ENCODE assay signal across 28 cellular contexts in the genomic region with DNA sequence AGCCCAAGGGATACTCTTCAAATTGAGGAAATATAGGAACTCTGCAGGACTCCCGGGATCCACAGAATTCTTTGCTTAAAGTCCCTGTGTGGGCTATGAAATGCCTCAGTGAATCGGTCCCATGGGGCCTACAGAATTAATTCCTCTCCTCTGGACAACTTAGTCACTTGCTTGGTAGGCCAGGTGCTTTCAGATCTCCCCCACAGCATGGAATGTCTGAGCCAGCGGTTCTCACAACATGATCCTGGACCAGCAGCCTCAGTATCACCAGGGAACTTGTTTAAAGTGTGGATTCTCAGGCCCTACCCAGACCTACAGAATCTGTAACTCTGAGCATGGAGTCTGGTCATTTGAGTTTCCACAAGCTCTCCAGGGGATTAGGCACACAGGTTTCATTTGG. TPM values are rescaled to one million over a fixed set of nuclear protein-coding genes. Genes with fewer than 3 reads are reported as not detected.
A peak's percentile ranks its signal among the peaks of the same experiment; 100 is the strongest.
DNase-seq lines count a peak whose midpoint lies in the region; ATAC-seq, FAIRE-seq and TF ChIP-seq lines count a peak whose summit lies in the region.
"Had no signal": no experiment of that assay in that cellular context is flagged by ENCODE, and none has a peak within 500 bp of the region (broad histone marks: within the 10 kb centered on the region; RNA-seq: fewer than 3 reads in every experiment).

No MANE protein-coding gene starts in this region.

- no peak overlapping the region for H3K14ac ChIP-seq in H1 (ENCODE audit: insufficient read length)

- H3K4me1 ChIP-seq in H1 (replicated peaks in 1 of 4; ENCODE audit: control insufficient read depth in 3 of 4, insufficient read depth in 4 of 4, low read length in 3 of 4) (peaks cover 3 to 9% (median 4%) of the 10 kb centered on the region in 4 experiments), subcutaneous abdominal adipose tissue (ENCODE audit: control insufficient read depth in 5 of 5, insufficient read depth in 5 of 5, low read length in 5 of 5) (peaks cover 5 to 49% (median 29%) of the 10 kb centered on the region in 5 donors), left lung (peaks cover 0 to 3% of the 10 kb centered on the region in 2 donors)
- H3K4me1 ChIP-seq: Peyer's patch had no signal

- no peak overlapping the region for H3K9ac ChIP-seq in H1 (replicated peaks in 1 of 4; ENCODE audit: extremely low read depth in 1 of 4, low read depth in 3 of 4, low read length in 3 of 4)
- no peak overlapping the region for H3K9ac ChIP-seq in subcutaneous abdominal adipose tissue (ENCODE audit: low read length in 5 of 5)

- H2BK5ac ChIP-seq in H1 (ENCODE audit: low read depth, low read length), result no peak overlapping the region

- no peak overlapping the region for H4K8ac ChIP-seq in H1 (ENCODE audit: extremely low read depth, insufficient read depth, low read length)

- POLR2A ChIA-PET in H1 (lab: Charles Lee; ENCODE audit: partially characterized antibody), result interaction anchor here (1.2 to 1.7 kb wide), 2 partner anchors 13 to 17 kb away, joined by 3 to 5 read pairs; no protein-coding TSS in a partner anchor

- no peak overlapping the region for H3K4me3 ChIP-seq in H1 (ENCODE audit: extremely low read depth in 1 of 4, insufficient read depth in 2 of 4, low read depth in 3 of 4, low read length in 4 of 4)
- no peak overlapping the region for H3K4me3 ChIP-seq in subcutaneous abdominal adipose tissue (ENCODE audit: low read depth in 1 of 5, low read length in 5 of 5)
- H3K4me3 ChIP-seq in left lung, result no peak overlapping the region
- H3K4me3 ChIP-seq: K562, Peyer's patch, SK-N-MC, testis had no signal

- intact Hi-C loops in left lung (cut with DNase I), result no loop called here

- peaks cover 0 to 5% (median 0%) of the 10 kb centered on the region in 4 experiments; a peak in 1 of 8 replicates for H3K36me3 ChIP-seq in H1 (ENCODE audit: control insufficient read depth in 2 of 4, insufficient read depth in 4 of 4, low read length in 3 of 4)
- peaks cover 13 to 29% (median 26%) of the 10 kb centered on the region in 5 donors for H3K36me3 ChIP-seq in subcutaneous abdominal adipose tissue (ENCODE audit: control insufficient read depth in 5 of 5, insufficient read depth in 5 of 5, low read length in 5 of 5)
- H3K36me3 ChIP-seq in left lung, result peaks cover 0 to 4% of the 10 kb centered on the region in 2 donors
- H3K36me3 ChIP-seq: Peyer's patch had no signal

- H3K27ac Mint-ChIP-seq in mesothelial cell of epicardium, result peak overlapping the region; percentile 82
- H3K27ac Mint-ChIP-seq: CD14-positive monocyte; memory B cell; naive thymus-derived CD4-positive, alpha-beta T cell; stimulated activated naive B cell treated with anti-CD40 and anti-IgM and Interleukin-4, amounts not matched to agents 10 μg/mL and 1 μg/mL and 100 μg/mL, for 72 hours; T-helper 1 cell treated with Interleukin-12 subunit alpha and Interleukin-12 subunit beta and Interleukin-4 antibody, amounts not matched to agents 30 μg/mL and 1 μg/mL, for 36 hours had no signal

- no peak overlapping the region for H3K27ac ChIP-seq in H1 (ENCODE audit: low read depth, low read length)
- peak overlapping the region; percentile 25 for H3K27ac ChIP-seq in subcutaneous abdominal adipose tissue (ENCODE audit: low read depth, low read length)
- H3K27ac ChIP-seq in left lung, result no peak overlapping the region
- H3K27ac ChIP-seq: SK-N-MC, testis had no signal

- H2BK20ac ChIP-seq in H1 (ENCODE audit: low read length), result no peak overlapping the region

- no peak for TF ChIP-seq POLR2A in H1 (IDR thresholded peaks at IDR 0.05; ENCODE audit: control extremely low read depth in 1 of 2, low read depth in 2 of 2, low read length in 2 of 2)

- H2BK15ac ChIP-seq in H1 (ENCODE audit: low read length), result no peak overlapping the region

- H3K27me3 Mint-ChIP-seq in mesothelial cell of epicardium (ENCODE audit: low read depth), result no peaks in the 10 kb centered on the region
- H3K27me3 Mint-ChIP-seq: stimulated activated naive B cell treated with anti-CD40 and anti-IgM and Interleukin-4, amounts not matched to agents 10 μg/mL and 1 μg/mL and 100 μg/mL, for 72 hours had no signal

- no peak for TF ChIP-seq RAD21 in Ishikawa (IDR thresholded peaks at IDR 0.05; ENCODE audit: low read depth)
- no peak for TF ChIP-seq RAD21 in H1 (IDR thresholded peaks at IDR 0.05 in 1 of 2, conservative IDR thresholded peaks at IDR 0.05 in 1 of 2; ENCODE audit: low read depth in 2 of 2, low read length in 2 of 2)

- H4K5ac ChIP-seq in H1 (ENCODE audit: insufficient read length, low read depth, low read length), result no peak overlapping the region

- no peak overlapping the region for H3K4ac ChIP-seq in H1 (replicated peaks; ENCODE audit: insufficient read length, low read depth, low read length)

- H2BK120ac ChIP-seq in H1 (replicated peaks; ENCODE audit: low read depth, low read length), result no peak overlapping the region

- peaks cover 9 to 10% of the 10 kb centered on the region in 2 experiments; a peak in 2 of 4 replicates for H3K9me3 ChIP-seq in H1 (ENCODE audit: insufficient read depth in 2 of 2, low read depth in 1 of 2, low read length in 1 of 2)
- peaks cover 0 to 12% (median 8%) of the 10 kb centered on the region in 5 donors for H3K9me3 ChIP-seq in subcutaneous abdominal adipose tissue (ENCODE audit: control insufficient read depth in 5 of 5, low read length in 5 of 5)
- peaks cover 0 to 11% of the 10 kb centered on the region in 2 donors for H3K9me3 ChIP-seq in left lung
- H3K9me3 ChIP-seq: Peyer's patch, testis had no signal

- no peak overlapping the region for H2AFZ ChIP-seq in H1 (ENCODE audit: low read length)

- H2BK12ac ChIP-seq in H1 (ENCODE audit: low read depth, low read length), result peak overlapping the region; percentile 41; the same call in 1 of the 2 replicates

- H3K79me2 ChIP-seq in H1 (ENCODE audit: control insufficient read depth in 1 of 2, insufficient read depth in 2 of 2, low read length in 2 of 2), result no peaks in the 10 kb centered on the region

- H4K20me1 ChIP-seq in H1 (replicated peaks in 1 of 2; ENCODE audit: control insufficient read depth in 1 of 2, insufficient read depth in 2 of 2, low read length in 2 of 2), result peaks cover 0 to 1% of the 10 kb centered on the region in 2 experiments

- no peak overlapping the region for H2AK5ac ChIP-seq in H1 (ENCODE audit: low read depth, low read length)

- H3K23me2 ChIP-seq in H1 (ENCODE audit: low read depth, low read length), result no peaks in the 10 kb centered on the region; the same call in 1 of the 2 replicates

- peaks cover 10% of the 10 kb centered on the region for H3K9me3 Mint-ChIP-seq in mesothelial cell of epicardium
- H3K9me3 Mint-ChIP-seq: memory B cell; T-helper 1 cell treated with Interleukin-12 subunit alpha and Interleukin-12 subunit beta and Interleukin-4 antibody, amounts not matched to agents 30 μg/mL and 1 μg/mL, for 36 hours had no signal

- no peak overlapping the region for H4K91ac ChIP-seq in H1 (replicated peaks; ENCODE audit: insufficient read length, low read length)

- DNase-seq in H1 (ENCODE audit: low read depth in 1 of 2, low spot score in 2 of 2) (no peak), mesothelial cell of epicardium (ENCODE audit: low spot score in 2 of 2, unreplicated experiment in 2 of 2) (no peak), left lung (no peak), cerebellum (ENCODE audit: low spot score) (no peak), Ammon's horn (ENCODE audit: low spot score) (no peak)
- DNase-seq: activated CD4-positive, alpha-beta T cell treated with anti-CD3 and anti-CD28 coated beads for 4 hours; activated CD8-positive, alpha-beta memory T cell treated with anti-CD3 and anti-CD28 coated beads for 24 hours; activated T-cell treated with anti-CD3 and anti-CD28 coated beads, Interleukin-2, amount 50 U/mL, for 1 hour; cortex of kidney; HCEC 1CT; MM.1S; naive thymus-derived CD4-positive, alpha-beta T cell; NCI-H1436 treated with DMSO at 0.1 percent for 48 hours; NCI-H524 treated with DMSO at 0.1 percent for 48 hours; Peyer's patch; stimulated activated CD4-positive, alpha-beta T cell treated with anti-CD3 and anti-CD28 coated beads, Interleukin-4, amount 100 ng/mL, for 24 hours; stimulated activated naive B cell treated with anti-CD40 and anti-IgM and Interleukin-4, amounts not matched to agents 10 μg/mL and 1 μg/mL and 100 μg/mL, for 72 hours; testis had no signal

- ATAC-seq in left lung, result no peak
- ATAC-seq in HG02870 (IDR thresholded peaks at IDR 0.05; ENCODE audit: unreplicated experiment), result no peak
- ATAC-seq: K562; naive thymus-derived CD4-positive, alpha-beta T cell; stimulated activated naive B cell treated with anti-CD40 and anti-IgM and Interleukin-4, amounts not matched to agents 10 μg/mL and 1 μg/mL and 100 μg/mL, for 72 hours had no signal

- H3K56ac ChIP-seq in H1 (replicated peaks; ENCODE audit: insufficient read length, low read depth, low read length), result no peak overlapping the region

- FAIRE-seq in H1 (lab: Jason Lieb, UNC), result no peak
- FAIRE-seq: bronchial epithelial cell, D721Med, K562 had no signal

- no peak overlapping the region for H3K18ac ChIP-seq in H1 (ENCODE audit: extremely low read depth, low read length)

- no peaks in the 10 kb centered on the region for H3K79me1 ChIP-seq in H1 (ENCODE audit: low read depth, low read length)

- H3K27me3 ChIP-seq in H1 (replicated peaks in 1 of 4; ENCODE audit: control insufficient read depth in 3 of 4, extremely low read depth in 1 of 4, insufficient read depth in 3 of 4, low read length in 3 of 4), result no peaks in the 10 kb centered on the region
- H3K27me3 ChIP-seq in subcutaneous abdominal adipose tissue (ENCODE audit: control insufficient read depth in 5 of 5, insufficient read depth in 4 of 5, low read length in 5 of 5), result no peaks in the 10 kb centered on the region
- no peaks in the 10 kb centered on the region for H3K27me3 ChIP-seq in left lung
- H3K27me3 ChIP-seq: Peyer's patch, testis had no signal

- H3K4me2 ChIP-seq in H1 (ENCODE audit: insufficient read depth in 1 of 2, low read depth in 2 of 2, low read length in 2 of 2), result no peak overlapping the region

- 93% methylated on average over 3 of the region's 3 CpGs; no CpG with 5 or more reads in 1 of the 2 experiments for WGBS in H1 (ENCODE audit: extremely low coverage in 1 of 2, insufficient coverage in 1 of 2, insufficient read length in 1 of 2, insufficient replicate concordance in 2 of 2, low coverage in 1 of 2, low lambda C conversion rate in 2 of 2, missing lambda C conversion rate in 1 of 2), 2 experiments

- no peak overlapping the region for H3K4me3 Mint-ChIP-seq in mesothelial cell of epicardium
- H3K4me3 Mint-ChIP-seq: CD14-positive monocyte; memory B cell; naive thymus-derived CD4-positive, alpha-beta T cell; stimulated activated naive B cell treated with anti-CD40 and anti-IgM and Interleukin-4, amounts not matched to agents 10 μg/mL and 1 μg/mL and 100 μg/mL, for 72 hours; T-helper 1 cell treated with Interleukin-12 subunit alpha and Interleukin-12 subunit beta and Interleukin-4 antibody, amounts not matched to agents 30 μg/mL and 1 μg/mL, for 36 hours had no signal

- peaks cover 18% of the 10 kb centered on the region for H3K36me3 Mint-ChIP-seq in mesothelial cell of epicardium
- H3K36me3 Mint-ChIP-seq: CD14-positive monocyte; naive thymus-derived CD4-positive, alpha-beta T cell; stimulated activated naive B cell treated with anti-CD40 and anti-IgM and Interleukin-4, amounts not matched to agents 10 μg/mL and 1 μg/mL and 100 μg/mL, for 72 hours had no signal

- CTCF ChIA-PET in H1 (lab: Charles Lee; ENCODE audit: partially characterized antibody), result interaction anchor here (0.8 to 1.6 kb wide), 5 partner anchors 9 to 223 kb away, joined by 3 to 8 read pairs (median 3); no protein-coding TSS in a partner anchor

- peaks cover 61% of the 10 kb centered on the region for H3K4me1 Mint-ChIP-seq in mesothelial cell of epicardium
- H3K4me1 Mint-ChIP-seq: CD14-positive monocyte; naive thymus-derived CD4-positive, alpha-beta T cell; stimulated activated naive B cell treated with anti-CD40 and anti-IgM and Interleukin-4, amounts not matched to agents 10 μg/mL and 1 μg/mL and 100 μg/mL, for 72 hours had no signal

- H3K23ac ChIP-seq in H1 (ENCODE audit: insufficient read length), result no peak overlapping the region

- TF ChIP-seq EP300 in Ishikawa (IDR thresholded peaks at IDR 0.05; ENCODE audit: borderline replicate concordance), result peak; percentile 34; the same call in 1 of the 2 replicates
- no peak for TF ChIP-seq EP300 in H1 (IDR thresholded peaks at IDR 0.05; ENCODE audit: borderline replicate concordance in 1 of 2, low read depth in 2 of 2, low read length in 2 of 2)

- TF ChIP-seq CTCF in H1 (IDR thresholded peaks at IDR 0.05; ENCODE audit: control extremely low read depth in 1 of 3, insufficient read depth in 1 of 3, low read depth in 1 of 3, low read length in 3 of 3) (no peak), mesothelial cell of epicardium (IDR thresholded peaks at IDR 0.05; ENCODE audit: unreplicated experiment) (no peak), left lung (IDR thresholded peaks at IDR 0.05) (no peak)

RNA-seq across cellular contexts. Expression of gene PRICKLE2, which starts 15.2 kb away (rescaled TPM):
- total RNA-seq in H1 (2021; fragmentation: NEBNext Ultra II Directional; extraction: Animal tissue kit (Norgen Biotek cat#: 25700)), result 8.0 and 8.9 TPM in 2 replicates
- polyA plus RNA-seq in H1 (2011; rRNA removed), result 2.9 and 3.7 TPM in 2 replicates
- polyA plus RNA-seq in H1 (2011; cell fraction: cytosol; rRNA removed), result 2.8 TPM
- polyA plus RNA-seq in H1 (2011; cell fraction: nucleus; rRNA removed), result 5.6 TPM
- 2.4 to 2.9 TPM (median 2.7 TPM) in 4 replicates for polyA plus RNA-seq in H1 (2012, experiment 1 of 2)
- 0.22 TPM for polyA plus RNA-seq in H1 (2012, experiment 2 of 2)
- 1.6 TPM for polyA plus RNA-seq in H1 (2013, experiment 1 of 2)
- 1.8 TPM for polyA plus RNA-seq in H1 (2013, experiment 2 of 2)
- 11.8 and 13.0 TPM in 2 replicates for polyA minus RNA-seq in H1 (2011; rRNA and poly(A)+ RNA removed)
- polyA minus RNA-seq in H1 (2011; cell fraction: cytosol; rRNA and poly(A)+ RNA removed), result 6.1 TPM
- polyA minus RNA-seq in H1 (2011; cell fraction: nucleus; rRNA and poly(A)+ RNA removed), result 17.2 TPM
- 41.3 to 46.2 TPM (median 43.2 TPM) in 3 replicates for total RNA-seq in mesothelial cell of epicardium
- total RNA-seq in left lung, result 10 to 100 TPM; 34.5 to 36.7 TPM
- 74.8 TPM for total RNA-seq in cerebellum
- polyA plus RNA-seq: CD14-positive monocyte; K562; naive thymus-derived CD4-positive, alpha-beta T cell had no signal
